Comparison of ENCODE assay signal across 1 cellular context in the genomic region with DNA sequence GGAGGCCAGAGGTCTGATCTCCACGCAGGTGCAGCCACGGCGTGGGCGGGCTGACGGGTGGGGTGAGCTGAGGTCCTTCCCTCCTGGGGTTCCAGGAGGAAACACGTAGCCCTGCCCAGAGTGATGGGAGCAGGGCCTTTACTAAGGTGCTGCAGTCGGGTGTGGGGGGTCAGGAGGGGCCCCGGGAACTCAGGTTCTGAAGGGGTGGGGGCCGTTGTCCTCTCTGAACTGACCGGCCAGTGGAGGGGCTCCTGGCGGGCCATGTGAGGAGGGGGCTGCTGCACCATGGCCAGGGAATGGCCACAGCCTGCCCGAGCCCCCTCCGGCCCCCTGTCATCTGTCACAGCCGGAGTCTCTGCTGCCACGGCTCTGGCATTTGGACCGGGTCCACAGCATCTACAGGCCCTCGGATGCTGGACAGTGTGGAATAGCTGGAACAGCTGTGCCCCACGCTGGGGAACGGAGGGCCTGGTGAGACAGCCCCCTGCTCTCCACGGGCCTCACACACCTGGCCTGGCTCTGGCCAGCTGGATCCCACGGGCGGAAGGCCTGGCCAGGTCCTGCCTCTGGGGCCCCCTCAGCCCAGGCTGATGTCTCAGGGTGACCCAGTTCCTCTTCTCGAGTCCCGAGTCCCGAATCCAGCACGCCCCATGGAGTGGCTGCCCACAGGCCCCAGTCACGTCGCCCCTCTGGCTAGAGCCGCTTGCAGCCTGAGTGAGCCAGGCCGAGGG.
TF ChIP-seq lines count a peak whose summit lies in the region.

No MANE protein-coding gene starts in this region.

TF ChIP-seq in H1, 55 proteins besides CTCF, POLR2A, EP300 and RAD21 (continued from another document):
- TF ChIP-seq SP1 (IDR thresholded peaks at IDR 0.05; ENCODE audit: low read depth, low read length), result no peak
- TF ChIP-seq KDM1A (IDR thresholded peaks at IDR 0.05; ENCODE audit: borderline replicate concordance, low read length), result no peak
- no peak for TF ChIP-seq NANOG (IDR thresholded peaks at IDR 0.05; ENCODE audit: insufficient read depth, low read depth, low read length, poor library complexity, severe bottlenecking)
- no peak for TF ChIP-seq SP2 (IDR thresholded peaks at IDR 0.05; ENCODE audit: low read length)
- no peak for TF ChIP-seq SAP30 (IDR thresholded peaks at IDR 0.05; ENCODE audit: insufficient read depth, insufficient replicate concordance, low read length)
- no peak for TF ChIP-seq BRCA1 (IDR thresholded peaks at IDR 0.05; ENCODE audit: low read depth, low read length)
- TF ChIP-seq TAF1 (IDR thresholded peaks at IDR 0.05; ENCODE audit: low read depth, low read length), result no peak
- no peak for TF ChIP-seq POLR2AphosphoS5 (IDR thresholded peaks at IDR 0.05; ENCODE audit: low read depth, low read length)
- no peak for TF ChIP-seq BACH1 (IDR thresholded peaks at IDR 0.05; ENCODE audit: low read length)
- no peak for TF ChIP-seq EGR1 (IDR thresholded peaks at IDR 0.05; ENCODE audit: borderline replicate concordance, low read depth, low read length)
- TF ChIP-seq, protein P1, sequence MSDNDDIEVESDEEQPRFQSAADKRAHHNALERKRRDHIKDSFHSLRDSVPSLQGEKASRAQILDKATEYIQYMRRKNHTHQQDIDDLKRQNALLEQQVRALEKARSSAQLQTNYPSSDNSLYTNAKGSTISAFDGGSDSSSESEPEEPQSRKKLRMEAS (IDR thresholded peaks at IDR 0.05), result no peak
- no peak for TF ChIP-seq USF2 (IDR thresholded peaks at IDR 0.05; ENCODE audit: low read length)
